ENCODE assay signal across 8 cellular contexts in the genomic region with DNA sequence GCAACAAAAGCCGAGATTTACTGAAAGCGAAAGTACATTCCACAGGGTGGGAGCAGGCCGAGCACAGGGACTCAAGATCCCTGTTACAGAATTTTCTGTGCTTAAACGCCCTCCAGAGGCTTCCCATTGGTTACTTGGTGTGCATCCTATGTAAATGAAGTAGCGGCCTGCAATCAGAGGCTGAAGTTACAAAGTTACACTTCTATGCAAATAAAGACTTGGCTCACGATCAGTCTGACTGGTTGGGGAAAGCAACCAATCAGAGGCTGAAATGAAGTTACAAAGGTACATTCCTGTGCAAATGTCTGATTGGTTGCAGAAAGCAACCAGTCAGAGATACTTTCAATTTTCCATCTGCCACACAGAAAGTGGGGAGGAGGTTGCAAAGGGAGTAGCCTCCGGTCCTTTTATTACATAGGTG. TPM values are rescaled to one million over a fixed set of nuclear protein-coding genes. Genes with fewer than 3 reads are reported as not detected.
DNase-seq lines count a peak whose midpoint lies in the region; ATAC-seq, FAIRE-seq and TF ChIP-seq lines count a peak whose summit lies in the region.

No MANE protein-coding gene starts in this region.

- peaks cover 0 to 28% (median 0%) of the 10 kb centered on the region in 3 donors for H3K4me1 ChIP-seq in gastroesophageal sphincter

- no peak for TF ChIP-seq EP300 in gastroesophageal sphincter (IDR thresholded peaks at IDR 0.05)

- H3K27ac ChIP-seq in gastroesophageal sphincter: peak overlapping the region in 3 of 4 donors; percentile 15 to 51 (median 50)

- no peaks in the 10 kb centered on the region for H3K36me3 ChIP-seq in gastroesophageal sphincter

- H3K4me3 ChIP-seq in gastroesophageal sphincter: peak overlapping the region; percentile 47 to 49

- 7 to 11% methylated on average over 4 to 7 of the region's 7 CpGs for WGBS in gastroesophageal sphincter (ENCODE audit: low coverage in 1 of 2), 2 donors

- FAIRE-seq in TTC549 (lab: Jason Lieb, UNC): peak; percentile 63

- CTCF ChIA-PET in HEK293T (lab: Yijun Ruan, JAX): no interaction called here

- POLR2A ChIA-PET in HEK293T (lab: Yijun Ruan, JAX): interaction anchor here (1.9 kb wide), 1 partner anchor 126 kb away, joined by 6 read pairs; the partner anchor contains the start of gene MEIG1

- no peaks in the 10 kb centered on the region for H3K27me3 ChIP-seq in gastroesophageal sphincter

- no peaks in the 10 kb centered on the region for H3K9me3 ChIP-seq in gastroesophageal sphincter

- ATAC-seq in gastroesophageal sphincter: peak; percentile 73
- peak; percentile 94 for ATAC-seq in omental fat pad (ENCODE audit: low FRiP score)
- no peak for ATAC-seq in GM19395 (IDR thresholded peaks at IDR 0.05; ENCODE audit: unreplicated experiment)
- ATAC-seq in stimulated activated naive CD8-positive, alpha-beta T cell treated with anti-CD3 and anti-CD28 coated beads, Interleukin-15, Interleukin-2, amounts not matched to agents 100 U/mL and 50 U/mL, for 24 hours: no peak

- DNase-seq in 8988T (peak; percentile 48), HEK293T (ENCODE audit: extremely low spot score) (peak; percentile 32), omental fat pad (ENCODE audit: low spot score) (no peak), MV-4-11 (lab: John Stamatoyannopoulos, UW) (no peak)
- no peak for DNase-seq in stimulated activated naive CD8-positive, alpha-beta T cell treated with anti-CD3 and anti-CD28 coated beads, Interleukin-15, Interleukin-2, amounts not matched to agents 100 U/mL and 50 U/mL, for 24 hours

- TF ChIP-seq POLR2A in gastroesophageal sphincter (IDR thresholded peaks at IDR 0.05): no peak

- TF ChIP-seq CTCF in gastroesophageal sphincter (IDR thresholded peaks at IDR 0.05) (peak in 1 of 4 experiments; percentile 21), omental fat pad (IDR thresholded peaks at IDR 0.05) (no peak)

TF ChIP-seq in HEK293T, 16 proteins besides CTCF, POLR2A, EP300 and RAD21:
- TF ChIP-seq FOXM1 (IDR thresholded peaks at IDR 0.05; ENCODE audit: borderline replicate concordance) (no peak), L3MBTL2 (conservative IDR thresholded peaks at IDR 0.05) (no peak), FOXK2 (IDR thresholded peaks at IDR 0.05) (no peak), BHLHE40 (IDR thresholded peaks at IDR 0.05; ENCODE audit: borderline replicate concordance) (no peak), TARDBP (IDR thresholded peaks at IDR 0.05) (no peak), ELF4 (IDR thresholded peaks at IDR 0.05) (no peak), SP1 (IDR thresholded peaks at IDR 0.05) (no peak), HDGF (IDR thresholded peaks at IDR 0.05; ENCODE audit: borderline replicate concordance) (no peak), PKNOX1 (IDR thresholded peaks at IDR 0.05) (no peak), FOXA1 (IDR thresholded peaks at IDR 0.05) (no peak), LEF1 (IDR thresholded peaks at IDR 0.05; ENCODE audit: borderline replicate concordance) (no peak), ZNF384 (IDR thresholded peaks at IDR 0.05) (no peak)

RNA-seq across cellular contexts. Expression of gene ACBD7, which starts 4.1 kb away (rescaled TPM):
- total RNA-seq in gastroesophageal sphincter (not detected), omental fat pad (under 1 TPM in 1 of 4 donors, not detected in 3; 0.48 TPM)

RNA-seq across cellular contexts. Expression of gene RPP38, which starts 12.6 kb away (rescaled TPM):
- 10 to 100 TPM in 3 of 4 donors, 1 to 10 TPM in 1; 9.9 to 23.2 (median 14.9) TPM for total RNA-seq in gastroesophageal sphincter
- total RNA-seq in omental fat pad: 10 to 100 TPM in 3 of 4 donors, 1 to 10 TPM in 1; 9.4 to 15.4 (median 12.1) TPM

RNA-seq across cellular contexts. Expression of gene OLAH, which starts 40.8 kb away (rescaled TPM):
- total RNA-seq in gastroesophageal sphincter (10 to 100 TPM in 1 of 4 donors, 1 to 10 TPM in 2, not detected in 1; 1.1 to 14.2 (median 2.2) TPM), omental fat pad (1 to 10 TPM in 3 of 4 donors, not detected in 1; 1.1 to 4.7 (median 4.0) TPM)

Comparison
In these comparisons a context has a peak if more than half of its experiments do, and no peak if none do; other contexts are left out.
1. DNase-seq: peak in 8988T (single experiment) and HEK293T (single experiment); none in omental fat pad (single experiment), stimulated activated naive CD8-positive, alpha-beta T cell treated with anti-CD3 and anti-CD28 coated beads, Interleukin-15, Interleukin-2, amounts not matched to agents 100 U/mL and 50 U/mL, for 24 hours (single experiment) and MV-4-11 (single experiment).
2. ATAC-seq: peak in gastroesophageal sphincter (single experiment) and omental fat pad (single experiment); none in GM19395 (single experiment) and stimulated activated naive CD8-positive, alpha-beta T cell treated with anti-CD3 and anti-CD28 coated beads, Interleukin-15, Interleukin-2, amounts not matched to agents 100 U/mL and 50 U/mL, for 24 hours (single experiment).